In genomic region chr2:160425794-160426193, GRCh38 we compare ENCODE assay signal across 12 cellular contexts.
DNase-seq lines count a peak whose midpoint lies in the region; ATAC-seq and TF ChIP-seq lines count a peak whose summit lies in the region.
"Had no signal": no experiment of that assay in that cellular context is flagged by ENCODE, and none has a peak within 500 bp of the region (broad histone marks: within the 10 kb centered on the region; RNA-seq: fewer than 3 reads in every experiment).

No MANE protein-coding gene starts in this region.

- no peak for ATAC-seq in DND-41 (ENCODE audit: insufficient read depth, low read depth)
- ATAC-seq: stimulated activated memory B cell treated with anti-CD40 and anti-IgM and Interleukin-4, amounts not matched to agents 10 μg/mL and 1 μg/mL and 100 μg/mL, for 72 hours had no signal

- WGBS in testis, 2 donors, result 79 to 81% methylated on average over 3 of the region's 3 CpGs

- H4K20me1 ChIP-seq in DND-41 (ENCODE audit: insufficient read depth, low read length) (no peaks in the 10 kb centered on the region), Loucy (ENCODE audit: insufficient read depth, low read length, poor library complexity, severe bottlenecking) (no peaks in the 10 kb centered on the region)

- no peaks in the 10 kb centered on the region for H3K27me3 Mint-ChIP-seq in osteocyte (ENCODE audit: unreplicated experiment)

- TF ChIP-seq POLR2A in testis (IDR thresholded peaks at IDR 0.05), result no peak

- DNase-seq in DND-41 (no peak), fibroblast of villous mesenchyme (ENCODE audit: low read depth) (peak; percentile 41), osteocyte (ENCODE audit: extremely low spot score, unreplicated experiment) (no peak), DMS 273 (lab: John Stamatoyannopoulos, UW; ENCODE audit: unreplicated experiment) (no peak), testis (no peak), GM13977 (ENCODE audit: low spot score) (no peak)
- no peak for DNase-seq in stimulated activated CD4-positive, alpha-beta T cell treated with anti-CD3 and anti-CD28 coated beads, Interleukin-12 subunit alpha, Interleukin-12 subunit beta, amount 100 ng/mL, for 4 hours
- DNase-seq: immature natural killer cell; NCI-H1105; stimulated activated CD4-positive, alpha-beta T cell treated with anti-CD3 and anti-CD28 coated beads, Interleukin-4, amount 100 ng/mL, for 4 hours had no signal

- H3K27me3 ChIP-seq in DND-41 (ENCODE audit: insufficient read depth, low read length, poor library complexity), result no peaks in the 10 kb centered on the region
- no peaks in the 10 kb centered on the region for H3K27me3 ChIP-seq in Loucy (ENCODE audit: insufficient read depth, low read length, poor library complexity, severe bottlenecking)
- no peaks in the 10 kb centered on the region for H3K27me3 ChIP-seq in testis

- peak overlapping the region; percentile 45 for H3K27ac Mint-ChIP-seq in osteocyte (ENCODE audit: unreplicated experiment)
- H3K27ac Mint-ChIP-seq: stimulated activated memory B cell treated with anti-CD40 and anti-IgM and Interleukin-4, amounts not matched to agents 10 μg/mL and 1 μg/mL and 100 μg/mL, for 72 hours had no signal

- peaks cover 56% of the 10 kb centered on the region for H3K4me1 Mint-ChIP-seq in osteocyte (ENCODE audit: unreplicated experiment)

- H3K36me3 Mint-ChIP-seq in osteocyte (ENCODE audit: unreplicated experiment), result peaks cover 23% of the 10 kb centered on the region
- H3K36me3 Mint-ChIP-seq: stimulated activated memory B cell treated with anti-CD40 and anti-IgM and Interleukin-4, amounts not matched to agents 10 μg/mL and 1 μg/mL and 100 μg/mL, for 72 hours had no signal

- H3K4me1 ChIP-seq in DND-41 (ENCODE audit: insufficient read depth, low read length), result peaks cover 75% of the 10 kb centered on the region
- peaks cover 67% of the 10 kb centered on the region for H3K4me1 ChIP-seq in Loucy (ENCODE audit: insufficient read depth, low read length, poor library complexity, severe bottlenecking)
- H3K4me1 ChIP-seq in testis, result peaks cover 5% of the 10 kb centered on the region

- intact Hi-C loops in testis (cut with DNase I; ENCODE audit: low total_unique reads), result no loop called here

- peaks cover 7% of the 10 kb centered on the region for H3K9me3 ChIP-seq in DND-41 (ENCODE audit: insufficient read depth, low read length, severe bottlenecking)
- H3K9me3 ChIP-seq in Loucy (ENCODE audit: insufficient read depth, low read depth, low read length), result no peaks in the 10 kb centered on the region
- no peaks in the 10 kb centered on the region for H3K9me3 ChIP-seq in testis

- peaks cover 7% of the 10 kb centered on the region; the same call in 1 of the 2 replicates for H3K79me2 ChIP-seq in DND-41 (ENCODE audit: insufficient read depth, low read length)
- peaks cover 25% of the 10 kb centered on the region for H3K79me2 ChIP-seq in Loucy (ENCODE audit: insufficient read depth, low read length)

- H3K4me2 ChIP-seq in DND-41 (ENCODE audit: insufficient read depth, low read length) (no peak overlapping the region), Loucy (ENCODE audit: low read depth, low read length, poor library complexity, severe bottlenecking) (peak overlapping the region; percentile 55)

- no peak for TF ChIP-seq CTCF in DND-41 (IDR thresholded peaks at IDR 0.05; ENCODE audit: borderline replicate concordance, extremely low read depth, low read length, poor library complexity, severe bottlenecking)
- TF ChIP-seq CTCF in Loucy (conservative IDR thresholded peaks at IDR 0.05; ENCODE audit: low read length), result no peak
- no peak for TF ChIP-seq CTCF in fibroblast of villous mesenchyme (IDR thresholded peaks at IDR 0.05; ENCODE audit: insufficient read depth, low read depth, low read length)
- no peak for TF ChIP-seq CTCF in osteocyte (IDR thresholded peaks at IDR 0.05)
- TF ChIP-seq CTCF in testis (IDR thresholded peaks at IDR 0.05), result no peak
- no peak for TF ChIP-seq CTCF in GM13977 (IDR thresholded peaks at IDR 0.05; ENCODE audit: extremely low read depth, insufficient read depth, missing control alignments)

- no peaks in the 10 kb centered on the region for H3K9me2 ChIP-seq in Loucy (replicated peaks; ENCODE audit: low read depth, low read length)

- peaks cover 6% of the 10 kb centered on the region for H3K9me3 Mint-ChIP-seq in osteocyte (ENCODE audit: unreplicated experiment)
- H3K9me3 Mint-ChIP-seq: immature natural killer cell; stimulated activated memory B cell treated with anti-CD40 and anti-IgM and Interleukin-4, amounts not matched to agents 10 μg/mL and 1 μg/mL and 100 μg/mL, for 72 hours had no signal

- H3K27ac ChIP-seq in DND-41 (ENCODE audit: low read length), result peak overlapping the region; percentile 22; the same call in 1 of the 2 replicates
- no peak overlapping the region for H3K27ac ChIP-seq in testis

- in situ Hi-C loops in GM13977 (cut with MboI; ENCODE audit: low pct_unique_long_range_greater_than_20kb, low sequenced_read_pairs, unreplicated experiment), result no loop called here

- H2AFZ ChIP-seq in DND-41 (ENCODE audit: low read depth, low read length) (no peak overlapping the region), Loucy (ENCODE audit: low read length) (0 out of 2 replicates have a peak overlapping the region, but pooled peaks have one; percentile 17)

- H3F3A ChIP-seq in Loucy (ENCODE audit: low read depth), result peaks cover 13% of the 10 kb centered on the region

- H3K36me3 ChIP-seq in DND-41 (ENCODE audit: insufficient read depth, low read length) (no peaks in the 10 kb centered on the region), Loucy (ENCODE audit: insufficient read depth, low read length) (0 out of 2 replicates have a peak, but pooled peaks cover 1% of the 10 kb centered on the region), testis (ENCODE audit: low read depth, missing control alignments) (no peaks in the 10 kb centered on the region)

- H3K4me3 ChIP-seq in DND-41 (ENCODE audit: low read depth in 1 of 2, low read length in 2 of 2) (no peak overlapping the region), Loucy (ENCODE audit: low read length, poor library complexity, severe bottlenecking) (peak overlapping the region; percentile 1), fibroblast of villous mesenchyme (ENCODE audit: low read depth, low read length) (no peak overlapping the region), testis (no peak overlapping the region)

- H3K9ac ChIP-seq in DND-41 (ENCODE audit: low read depth, low read length) (no peak overlapping the region), Loucy (ENCODE audit: low read depth, low read length, poor library complexity, severe bottlenecking) (peak overlapping the region; percentile 49)

- no peak overlapping the region for H3K4me3 Mint-ChIP-seq in osteocyte (ENCODE audit: unreplicated experiment)
- H3K4me3 Mint-ChIP-seq: stimulated activated memory B cell treated with anti-CD40 and anti-IgM and Interleukin-4, amounts not matched to agents 10 μg/mL and 1 μg/mL and 100 μg/mL, for 72 hours had no signal
